ENCODE assay signal across 10 cellular contexts in the genomic region with DNA sequence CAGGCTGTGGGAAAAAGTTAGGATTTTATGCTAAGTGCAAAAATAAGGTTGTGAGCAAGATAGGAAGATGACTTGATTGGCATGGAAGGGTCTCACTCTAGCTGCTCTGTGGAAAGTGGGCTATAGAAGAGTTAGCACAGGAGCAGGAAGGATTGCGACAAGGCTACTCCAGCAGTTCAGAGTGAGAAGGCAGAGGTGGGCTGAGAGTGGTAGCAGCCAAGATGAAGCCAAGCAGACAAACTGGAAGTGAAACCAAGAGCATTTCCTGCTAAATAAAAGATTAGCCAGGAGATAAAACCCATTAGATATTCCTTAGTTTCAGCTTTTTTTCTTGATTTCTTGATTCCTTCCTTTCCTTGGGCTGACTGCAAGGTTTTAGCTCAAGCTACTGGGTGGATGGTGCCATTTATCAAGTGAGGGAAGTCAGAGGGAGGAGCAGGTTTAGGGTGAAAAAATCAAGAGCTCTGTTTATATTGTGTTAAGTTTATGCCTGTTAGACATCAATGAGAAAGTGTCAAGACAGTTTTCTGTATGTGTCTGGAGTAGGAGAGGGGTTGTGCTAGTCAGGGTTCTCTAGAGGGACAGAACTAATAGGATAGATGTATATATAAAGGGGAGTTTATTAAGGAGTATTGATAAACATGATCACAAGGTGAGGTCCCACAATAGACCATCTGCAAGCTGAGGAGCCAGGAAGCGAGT. TPM values are rescaled to one million over a fixed set of nuclear protein-coding genes. Genes with fewer than 3 reads are reported as not detected.
DNase-seq lines count a peak whose midpoint lies in the region; ATAC-seq lines count a peak whose summit lies in the region.
"Had no signal": no experiment of that assay in that cellular context is flagged by ENCODE, and none has a peak within 500 bp of the region (broad histone marks: within the 10 kb centered on the region; RNA-seq: fewer than 3 reads in every experiment).

No MANE protein-coding gene starts in this region.

- no peak overlapping the region for H3K27ac Mint-ChIP-seq in stimulated activated naive B cell treated with anti-CD40 and anti-IgM and Interleukin-4, amounts not matched to agents 10 μg/mL and 1 μg/mL and 100 μg/mL, for 72 hours

- no peaks in the 10 kb centered on the region for H3K27me3 Mint-ChIP-seq in stimulated activated naive B cell treated with anti-CD40 and anti-IgM and Interleukin-4, amounts not matched to agents 10 μg/mL and 1 μg/mL and 100 μg/mL, for 72 hours

- H3K27me3 ChIP-seq in Karpas-422 (ENCODE audit: low read length) = no peaks in the 10 kb centered on the region

- ATAC-seq in HG02678 (IDR thresholded peaks at IDR 0.05; ENCODE audit: unreplicated experiment) (peak; percentile 81), HG03280 (IDR thresholded peaks at IDR 0.05; ENCODE audit: unreplicated experiment) (no peak)
- ATAC-seq in stimulated activated naive B cell treated with anti-CD40 and anti-IgM and Interleukin-4, amounts not matched to agents 10 μg/mL and 1 μg/mL and 100 μg/mL, for 72 hours (replicated peaks) = peak; percentile 81 to 86

- H2AFZ ChIP-seq in Karpas-422 (ENCODE audit: low read length) = no peak overlapping the region

- no peaks in the 10 kb centered on the region for H4K20me1 ChIP-seq in Karpas-422 (ENCODE audit: insufficient read depth, low read depth, low read length)

- H3K4me3 ChIP-seq in Karpas-422 (ENCODE audit: low read length) = no peak overlapping the region

- H3K36me3 Mint-ChIP-seq in stimulated activated naive B cell treated with anti-CD40 and anti-IgM and Interleukin-4, amounts not matched to agents 10 μg/mL and 1 μg/mL and 100 μg/mL, for 72 hours = peaks cover 0 to 4% of the 10 kb centered on the region in 2 donors

- peaks cover 12% of the 10 kb centered on the region for H3K4me1 ChIP-seq in Karpas-422 (ENCODE audit: low read length)

- no peak overlapping the region for H3K4me3 Mint-ChIP-seq in stimulated activated naive B cell treated with anti-CD40 and anti-IgM and Interleukin-4, amounts not matched to agents 10 μg/mL and 1 μg/mL and 100 μg/mL, for 72 hours

- peaks cover 0 to 3% of the 10 kb centered on the region in 2 donors for H3K9me3 Mint-ChIP-seq in stimulated activated naive B cell treated with anti-CD40 and anti-IgM and Interleukin-4, amounts not matched to agents 10 μg/mL and 1 μg/mL and 100 μg/mL, for 72 hours

- H3K9me2 ChIP-seq in Karpas-422 (replicated peaks; ENCODE audit: insufficient read depth, low read length) = no peaks in the 10 kb centered on the region

- no peak overlapping the region for H3K9ac ChIP-seq in Karpas-422 (ENCODE audit: low read length)

- H3K4me1 Mint-ChIP-seq in stimulated activated naive B cell treated with anti-CD40 and anti-IgM and Interleukin-4, amounts not matched to agents 10 μg/mL and 1 μg/mL and 100 μg/mL, for 72 hours = peaks cover 15 to 16% of the 10 kb centered on the region in 2 donors

- H3K27ac ChIP-seq in Karpas-422 (ENCODE audit: low read length) = no peak overlapping the region
- H3K27ac ChIP-seq: 22Rv1 had no signal

- no peaks in the 10 kb centered on the region for H3K79me2 ChIP-seq in Karpas-422 (ENCODE audit: low read length)

- no peaks in the 10 kb centered on the region for H3K9me3 ChIP-seq in Karpas-422 (ENCODE audit: low read length)

- H3K36me3 ChIP-seq in Karpas-422 (ENCODE audit: insufficient read depth, low read length) = no peaks in the 10 kb centered on the region

- peak; percentile 54 for DNase-seq in SIG-M5 treated with dmso at 0.1 percent for 504 hours (lab: John Stamatoyannopoulos, UW; ENCODE audit: unreplicated experiment)
- no peak for DNase-seq in SIG-M5 (lab: John Stamatoyannopoulos, UW)
- DNase-seq in Karpas-422 = peak; percentile 59
- DNase-seq in stimulated activated naive B cell treated with anti-CD40 and anti-IgM and Interleukin-4, amounts not matched to agents 10 μg/mL and 1 μg/mL and 100 μg/mL, for 72 hours = no peak
- no peak for DNase-seq in HK-2 (ENCODE audit: unreplicated experiment)
- no peak for DNase-seq in stimulated activated CD8-positive, alpha-beta memory T cell treated with anti-CD3 and anti-CD28 coated beads, Interleukin-4, amount 100 ng/mL, for 48 hours
- DNase-seq: stimulated activated CD4-positive, alpha-beta T cell treated with anti-CD3 and anti-CD28 coated beads, Interleukin-4, amount 100 ng/mL, for 24 hours had no signal

- no peak overlapping the region for H3K4me2 ChIP-seq in Karpas-422 (ENCODE audit: low read depth, low read length, poor library complexity, severe bottlenecking)

RNA-seq across cellular contexts. Expression of gene ZNF644, which starts 33.1 kb away (rescaled TPM):
- total RNA-seq in Karpas-422 (2014; rRNA removed; shearing (Covaris generic); ENCODE audit: low replicate concordance) = 41.9 and 93.5 TPM in 2 replicates

Comparison
In these comparisons a context has a peak if more than half of its experiments do, and no peak if none do; other contexts are left out.
1. DNase-seq: peak in SIG-M5 treated with dmso at 0.1 percent for 504 hours (single experiment) and Karpas-422 (single experiment); none in SIG-M5 (single experiment), stimulated activated naive B cell treated with anti-CD40 and anti-IgM and Interleukin-4, amounts not matched to agents 10 μg/mL and 1 μg/mL and 100 μg/mL, for 72 hours (single experiment), HK-2 (single experiment) and stimulated activated CD8-positive, alpha-beta memory T cell treated with anti-CD3 and anti-CD28 coated beads, Interleukin-4, amount 100 ng/mL, for 48 hours (single experiment).